ENCODE assay signal across 8 cellular contexts in genomic region chr7:102426268-102427031, GRCh38. TPM values are rescaled to one million over a fixed set of nuclear protein-coding genes. Genes with fewer than 3 reads are reported as not detected.
DNase-seq lines count a peak whose midpoint lies in the region; ATAC-seq and TF ChIP-seq lines count a peak whose summit lies in the region.

No MANE protein-coding gene starts in this region.

- peak; percentile 76 to 87 (median 79) for DNase-seq in CD4-positive, alpha-beta memory T cell
- DNase-seq in NAMALWA (ENCODE audit: low spot score) (peak; percentile 93), transverse colon (peak; percentile 72), kidney tubule cell (ENCODE audit: low spot score) (no peak), foreskin melanocyte (no peak)
- peak; percentile 45 for DNase-seq in activated effector memory CD4-positive, alpha-beta T cell treated with Interleukin-2 at 50 U/mL for 16 hours
- DNase-seq in naive thymus-derived CD4-positive, alpha-beta T cell, result peak; percentile 28 to 84 (median 78)

- H3K9me3 ChIP-seq in CD4-positive, alpha-beta memory T cell (ENCODE audit: control insufficient read depth in 1 of 2, low read length in 2 of 2), result no peaks in the 10 kb centered on the region
- H3K9me3 ChIP-seq in naive thymus-derived CD4-positive, alpha-beta T cell (ENCODE audit: control insufficient read depth in 2 of 3, low read length in 3 of 3), result no peaks in the 10 kb centered on the region
- H3K9me3 ChIP-seq in transverse colon, result no peaks in the 10 kb centered on the region

- no peak for TF ChIP-seq CTCF in transverse colon (IDR thresholded peaks at IDR 0.05)

- H3K36me3 Mint-ChIP-seq in CD4-positive, alpha-beta memory T cell, result peaks cover 12 to 23% of the 10 kb centered on the region in 2 donors
- peaks cover 0 to 33% (median 7%) of the 10 kb centered on the region in 5 donors for H3K36me3 Mint-ChIP-seq in naive thymus-derived CD4-positive, alpha-beta T cell

- in situ Hi-C loops in transverse colon (cut with MboI; ENCODE audit: low pct_ligation_motif_present in 1 of 4, low pct_unique_long_range_greater_than_20kb in 1 of 4, low sequenced_read_pairs in 3 of 4), result no loop called here

- CTCF ChIA-PET in CD4-positive, alpha-beta memory T cell (lab: Charles Lee; ENCODE audit: partially characterized antibody), result interaction anchor here (0.8 to 2.7 kb wide), 9 partner anchors 9 to 41 kb away, joined by 3 to 36 read pairs (median 8); no protein-coding TSS in a partner anchor
- CTCF ChIA-PET in naive thymus-derived CD4-positive, alpha-beta T cell (lab: Charles Lee), result interaction anchor here (1.3 to 4.0 kb wide), 4 partner anchors 12 to 39 kb away, joined by 4 to 44 read pairs (median 4); partner anchors contain the start of gene ALKBH4

- peak overlapping the region; percentile 48 to 49 for H3K4me3 ChIP-seq in CD4-positive, alpha-beta memory T cell (ENCODE audit: low read length in 2 of 2)
- H3K4me3 ChIP-seq in naive thymus-derived CD4-positive, alpha-beta T cell (ENCODE audit: low read length), result peak overlapping the region; percentile 77
- no peak overlapping the region for H3K4me3 ChIP-seq in transverse colon

- H3K4me1 Mint-ChIP-seq in CD4-positive, alpha-beta memory T cell, result peaks cover 39 to 75% (median 57%) of the 10 kb centered on the region in 4 donors
- peaks cover 49 to 86% (median 66%) of the 10 kb centered on the region in 7 donors for H3K4me1 Mint-ChIP-seq in naive thymus-derived CD4-positive, alpha-beta T cell

- TF ChIP-seq POLR2A in transverse colon (IDR thresholded peaks at IDR 0.05), result no peak

- peak overlapping the region; percentile 100 for H3K27ac Mint-ChIP-seq in CD4-positive, alpha-beta memory T cell
- peak overlapping the region; percentile 98 to 100 (median 100) for H3K27ac Mint-ChIP-seq in naive thymus-derived CD4-positive, alpha-beta T cell

- H3K27me3 Mint-ChIP-seq in CD4-positive, alpha-beta memory T cell, result no peaks in the 10 kb centered on the region
- no peaks in the 10 kb centered on the region for H3K27me3 Mint-ChIP-seq in naive thymus-derived CD4-positive, alpha-beta T cell

- POLR2A ChIA-PET in CD4-positive, alpha-beta memory T cell (lab: Charles Lee; ENCODE audit: partially characterized antibody), result interaction anchor here (0.5 to 16.0 kb wide), 12 partner anchors 8 to 63 kb away, joined by 3 to 496 read pairs (median 6); partner anchors contain the start of genes ALKBH4, LRWD1, ORAI2 and PRKRIP1
- POLR2A ChIA-PET in naive thymus-derived CD4-positive, alpha-beta T cell (lab: Charles Lee), result interaction anchor here (0.8 to 25.3 kb wide), 10 partner anchors 7 to 41 kb away, joined by 3 to 510 read pairs (median 4); partner anchors contain the start of genes ALKBH4, LRWD1, ORAI2 and PRKRIP1

- peaks cover 0 to 6% (median 0%) of the 10 kb centered on the region in 8 donors for H3K9me3 Mint-ChIP-seq in CD4-positive, alpha-beta memory T cell
- no peaks in the 10 kb centered on the region for H3K9me3 Mint-ChIP-seq in naive thymus-derived CD4-positive, alpha-beta T cell

- peaks cover 83% of the 10 kb centered on the region for H3K4me1 ChIP-seq in CD4-positive, alpha-beta memory T cell (ENCODE audit: insufficient read depth, low read length)
- H3K4me1 ChIP-seq in naive thymus-derived CD4-positive, alpha-beta T cell (ENCODE audit: control insufficient read depth in 2 of 2, insufficient read depth in 2 of 2, low read length in 2 of 2), result peaks cover 47 to 77% of the 10 kb centered on the region in 2 donors
- peaks cover 4 to 12% (median 7%) of the 10 kb centered on the region in 4 donors for H3K4me1 ChIP-seq in transverse colon

- peak overlapping the region; percentile 83 to 92 (median 87) for H3K4me3 Mint-ChIP-seq in CD4-positive, alpha-beta memory T cell
- H3K4me3 Mint-ChIP-seq in naive thymus-derived CD4-positive, alpha-beta T cell, result peak overlapping the region; percentile 84 to 96 (median 88)

- H3K36me3 ChIP-seq in CD4-positive, alpha-beta memory T cell (ENCODE audit: insufficient read depth, low read length), result no peaks in the 10 kb centered on the region
- H3K36me3 ChIP-seq in naive thymus-derived CD4-positive, alpha-beta T cell (ENCODE audit: control insufficient read depth in 2 of 3, insufficient read depth in 3 of 3, low read length in 3 of 3), result peaks cover 0 to 11% (median 0%) of the 10 kb centered on the region in 3 experiments
- H3K36me3 ChIP-seq in transverse colon, result peaks cover 0 to 16% (median 0%) of the 10 kb centered on the region in 4 donors

- intact Hi-C loops in CD4-positive, alpha-beta memory T cell (cut with micrococcal nuclease), result loop anchor here (1.0 to 2.0 kb wide), 3 partner anchors 10 to 38 kb away; partner anchors contain the start of genes ALKBH4, LRWD1 and PRKRIP1
- intact Hi-C loops in naive thymus-derived CD4-positive, alpha-beta T cell (cut with micrococcal nuclease), result loop anchor here (1.0 to 5.0 kb wide), 6 partner anchors 8 to 64 kb away; partner anchors contain the start of genes ALKBH4 (in 1 of the 2), LRWD1 (in 1 of the 2) and PRKRIP1 (in 1 of the 2)
- intact Hi-C loops in transverse colon (cut with DNase I; ENCODE audit: low total_unique reads), result no loop called here

- no peaks in the 10 kb centered on the region for H3K27me3 ChIP-seq in CD4-positive, alpha-beta memory T cell (ENCODE audit: insufficient read depth, low read length)
- no peaks in the 10 kb centered on the region for H3K27me3 ChIP-seq in naive thymus-derived CD4-positive, alpha-beta T cell (ENCODE audit: control insufficient read depth in 2 of 2, insufficient read depth in 2 of 2, low read length in 2 of 2)
- no peaks in the 10 kb centered on the region for H3K27me3 ChIP-seq in transverse colon

- peak overlapping the region; percentile 98 for H3K27ac ChIP-seq in CD4-positive, alpha-beta memory T cell (ENCODE audit: low read depth, low read length)
- peak overlapping the region; percentile 96 for H3K27ac ChIP-seq in naive thymus-derived CD4-positive, alpha-beta T cell (ENCODE audit: low read depth, low read length)
- peak overlapping the region; percentile 69 to 83 (median 77) for H3K27ac ChIP-seq in transverse colon

- no peak for TF ChIP-seq EP300 in transverse colon (IDR thresholded peaks at IDR 0.05; ENCODE audit: low read depth)

- 65 to 68% methylated on average over 9 to 16 of the region's 16 CpGs for WGBS in transverse colon (ENCODE audit: low coverage in 1 of 2), 2 donors

- ATAC-seq in GM21576 (IDR thresholded peaks at IDR 0.05; ENCODE audit: unreplicated experiment), result peak; percentile 46
- peak; percentile 80 for ATAC-seq in naive thymus-derived CD4-positive, alpha-beta T cell

RNA-seq across cellular contexts. Expression of gene ORAI2, which starts 6.9 kb away (rescaled TPM):
- 10 to 100 TPM; 29.0 to 31.6 TPM for total RNA-seq in CD4-positive, alpha-beta memory T cell
- polyA plus RNA-seq in CD4-positive, alpha-beta memory T cell, result 10 to 100 TPM; 42.9 to 53.3 TPM
- total RNA-seq in naive thymus-derived CD4-positive, alpha-beta T cell, result 10 to 100 TPM; 19.9 to 72.6 (median 26.2) TPM
- polyA plus RNA-seq in naive thymus-derived CD4-positive, alpha-beta T cell, result 10 to 100 TPM; 29.5 to 33.5 TPM
- 10 to 100 TPM in 2 of 4 donors, 1 to 10 TPM in 2; 3.1 to 99.9 (median 11.0) TPM for total RNA-seq in transverse colon

RNA-seq across cellular contexts. Expression of gene PRKRIP1, which starts 30.3 kb away (rescaled TPM):
- 10 to 100 TPM; 43.2 to 47.6 TPM for total RNA-seq in CD4-positive, alpha-beta memory T cell
- polyA plus RNA-seq in CD4-positive, alpha-beta memory T cell, result 10 to 100 TPM in 1 of 2 donors, 1 to 10 TPM in 1; 9.7 to 21.7 TPM
- 10 to 100 TPM; 36.4 to 58.4 (median 47.0) TPM for total RNA-seq in naive thymus-derived CD4-positive, alpha-beta T cell
- polyA plus RNA-seq in naive thymus-derived CD4-positive, alpha-beta T cell, result 10 to 100 TPM; 15.7 to 33.2 TPM
- 10 to 100 TPM; 24.8 to 97.3 (median 33.6) TPM for total RNA-seq in transverse colon

RNA-seq across cellular contexts. Expression of gene ALKBH4, which starts 38.2 kb away (rescaled TPM):
- total RNA-seq in CD4-positive, alpha-beta memory T cell, result 10 to 100 TPM; 11.8 to 11.9 TPM
- polyA plus RNA-seq in CD4-positive, alpha-beta memory T cell, result 10 to 100 TPM; 15.7 to 16.6 TPM
- 10 to 100 TPM in 3 of 5 experiments, 1 to 10 TPM in 2; 4.0 to 14.3 (median 10.1) TPM for total RNA-seq in naive thymus-derived CD4-positive, alpha-beta T cell
- polyA plus RNA-seq in naive thymus-derived CD4-positive, alpha-beta T cell, result 10 to 100 TPM; 18.1 to 24.7 TPM
- total RNA-seq in transverse colon, result 10 to 100 TPM in 2 of 4 donors, 1 to 10 TPM in 2; 1.8 to 21.3 (median 14.0) TPM

RNA-seq across cellular contexts. Expression of gene LRWD1, which starts 38.3 kb away (rescaled TPM):
- 10 to 100 TPM; 26.0 to 28.5 TPM for total RNA-seq in CD4-positive, alpha-beta memory T cell
- polyA plus RNA-seq in CD4-positive, alpha-beta memory T cell, result 10 to 100 TPM; 12.9 to 15.2 TPM
- 10 to 100 TPM; 12.4 to 25.3 (median 24.7) TPM for total RNA-seq in naive thymus-derived CD4-positive, alpha-beta T cell
- polyA plus RNA-seq in naive thymus-derived CD4-positive, alpha-beta T cell, result 10 to 100 TPM in 1 of 2 donors, 1 to 10 TPM in 1; 8.7 to 18.5 TPM
- total RNA-seq in transverse colon, result 10 to 100 TPM; 15.7 to 45.6 (median 18.4) TPM

RNA-seq across cellular contexts. Expression of gene POLR2J, which starts 52.3 kb away (rescaled TPM):
- 10 to 100 TPM; 35.8 to 38.2 TPM for total RNA-seq in CD4-positive, alpha-beta memory T cell
- 100 to 1,000 TPM; 122 to 126 TPM for polyA plus RNA-seq in CD4-positive, alpha-beta memory T cell
- 10 to 100 TPM; 36.9 to 47.7 (median 41.3) TPM for total RNA-seq in naive thymus-derived CD4-positive, alpha-beta T cell
- polyA plus RNA-seq in naive thymus-derived CD4-positive, alpha-beta T cell, result 100 to 1,000 TPM in 1 of 2 donors, 10 to 100 TPM in 1; 64.2 to 109 TPM
- 10 to 100 TPM in 2 of 4 donors, 1 to 10 TPM in 2; 5.4 to 30.3 (median 15.0) TPM for total RNA-seq in transverse colon

Comparison
In these comparisons a context has a peak if more than half of its experiments do, and no peak if none do; other contexts are left out.
1. DNase-seq: peak in CD4-positive, alpha-beta memory T cell (5 of 5), NAMALWA (single experiment), activated effector memory CD4-positive, alpha-beta T cell treated with Interleukin-2 at 50 U/mL for 16 hours (single experiment), naive thymus-derived CD4-positive, alpha-beta T cell (9 of 9) and transverse colon (single experiment); none in kidney tubule cell (single experiment) and foreskin melanocyte (single experiment).
2. H3K4me3 ChIP-seq: peak in CD4-positive, alpha-beta memory T cell (2 of 2) and naive thymus-derived CD4-positive, alpha-beta T cell (single experiment); none in transverse colon (0 of 4).
3. Peak in every context shown above with its lines, with median percentiles within 50 percentile points of each other: H3K27ac ChIP-seq.